20 cellular contexts compared by ENCODE assay signal in the genomic region with DNA sequence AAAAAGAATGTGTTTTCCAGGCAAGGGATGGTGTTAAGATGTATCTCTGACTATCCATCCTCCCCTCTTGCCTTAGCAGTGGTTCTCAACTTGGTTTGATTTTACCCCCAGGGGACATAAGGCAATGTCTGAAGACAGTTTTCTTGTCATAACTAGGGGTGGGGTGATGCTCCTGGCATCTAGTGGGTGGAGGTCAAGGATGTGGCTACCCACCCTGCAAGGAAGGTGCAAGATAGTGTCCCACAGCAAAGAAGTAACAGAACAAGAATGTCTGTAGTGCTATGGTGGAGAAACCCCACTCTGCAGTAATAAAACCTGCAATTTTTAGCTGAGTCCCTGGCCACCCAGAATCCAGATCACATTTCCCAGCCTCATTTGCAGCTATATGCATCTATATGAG.
"Had no signal": no experiment of that assay in that cellular context is flagged by ENCODE, and none has a peak within 500 bp of the region (broad histone marks: within the 10 kb centered on the region; RNA-seq: fewer than 3 reads in every experiment).

No MANE protein-coding gene starts in this region.

- DNase-seq: KBM-7, NCI-H1092, NCI-H1105 treated with DMSO at 0.1 percent for 48 hours, NCI-H1417 treated with DMSO at 0.1 percent for 48 hours, NCI-H146, NCI-H1694 treated with DMSO at 0.1 percent for 48 hours, NCI-H1930, NCI-H2081, NCI-H2107, NCI-H2227 treated with DMSO at 0.1 percent for 48 hours, NCI-H524, NCI-H526 treated with DMSO at 0.1 percent for 48 hours, NCI-H774, OCI-M1, PC-9, Peyer's patch, SHP77 treated with DMSO at 0.1 percent for 48 hours, SJCRH30 had no signal

- ATAC-seq: Right ventricle myocardium inferior, SK-N-SH treated with all-trans-retinoic acid at 6 μM for 48 hours had no signal
